ENCODE assay signal across 9 cellular contexts in genomic region chr10:73731588-73732375, GRCh38. TPM values are rescaled to one million over a fixed set of nuclear protein-coding genes. Genes with fewer than 3 reads are reported as not detected.
A peak's percentile ranks its signal among the peaks of the same experiment; 100 is the strongest.
DNase-seq lines count a peak whose midpoint lies in the region; FAIRE-seq and TF ChIP-seq lines count a peak whose summit lies in the region.
"Had no signal": no experiment of that assay in that cellular context is flagged by ENCODE, and none has a peak within 500 bp of the region (broad histone marks: within the 10 kb centered on the region; RNA-seq: fewer than 3 reads in every experiment).

No MANE protein-coding gene starts in this region.

- no peak overlapping the region for H2AK5ac ChIP-seq in H1 (ENCODE audit: low read depth, low read length)

- H3K79me2 ChIP-seq in H1 (ENCODE audit: control insufficient read depth in 1 of 2, insufficient read depth in 2 of 2, low read length in 2 of 2) = peaks cover 0 to 12% of the 10 kb centered on the region in 2 experiments; a peak in 1 of 4 replicates

- WGBS in H1 (ENCODE audit: extremely low coverage in 1 of 2, insufficient coverage in 1 of 2, insufficient read length in 1 of 2, insufficient replicate concordance in 2 of 2, low coverage in 1 of 2, low lambda C conversion rate in 2 of 2, missing lambda C conversion rate in 1 of 2), 2 experiments = 95% methylated on average over 34 of the region's 42 CpGs; no CpG with 5 or more reads in 1 of the 2 experiments

- H2BK5ac ChIP-seq in H1 (ENCODE audit: low read depth, low read length) = peak overlapping the region; percentile 8; the same call in 1 of the 2 replicates

- peak overlapping the region in 1 of 2 experiments; percentile 66; a peak in 1 of 4 replicates for H3K4me2 ChIP-seq in H1 (ENCODE audit: insufficient read depth in 1 of 2, low read depth in 2 of 2, low read length in 2 of 2)
- peak overlapping the region; percentile 96 for H3K4me2 ChIP-seq in skeletal muscle satellite cell (ENCODE audit: low read length)

- no peak overlapping the region for H3K23ac ChIP-seq in H1 (ENCODE audit: insufficient read length)

- H4K8ac ChIP-seq in H1 (ENCODE audit: extremely low read depth, insufficient read depth, low read length) = no peak overlapping the region

- H3K4me3 ChIP-seq in H1 (ENCODE audit: extremely low read depth in 1 of 4, insufficient read depth in 2 of 4, low read depth in 3 of 4, low read length in 4 of 4) (peak overlapping the region in 2 of 4 experiments; percentile 96 to 98; a peak in 3 of 8 replicates), skeletal muscle satellite cell (ENCODE audit: low read length) (peak overlapping the region; percentile 54)

- H3K9me3 ChIP-seq in H1 (ENCODE audit: insufficient read depth in 2 of 2, low read depth in 1 of 2, low read length in 1 of 2) = no peaks in the 10 kb centered on the region
- no peaks in the 10 kb centered on the region for H3K9me3 ChIP-seq in skeletal muscle satellite cell (replicated peaks; ENCODE audit: low read length)

- no peak overlapping the region for H2AFZ ChIP-seq in H1 (ENCODE audit: low read length)

- H3K27ac Mint-ChIP-seq in T-helper 1 cell treated with Interleukin-12 subunit alpha and Interleukin-12 subunit beta and Interleukin-4 antibody, amounts not matched to agents 30 μg/mL and 1 μg/mL, for 36 hours = peak overlapping the region; percentile 59

- H3K4me1 ChIP-seq in H1 (replicated peaks in 1 of 4; ENCODE audit: control insufficient read depth in 3 of 4, insufficient read depth in 4 of 4, low read length in 3 of 4) (no peaks in the 10 kb centered on the region), skeletal muscle satellite cell (ENCODE audit: control insufficient read depth, insufficient read depth, low read length) (peaks cover 8% of the 10 kb centered on the region)

- H3K4me1 Mint-ChIP-seq in T-helper 1 cell treated with Interleukin-12 subunit alpha and Interleukin-12 subunit beta and Interleukin-4 antibody, amounts not matched to agents 30 μg/mL and 1 μg/mL, for 36 hours (ENCODE audit: low read depth) = peaks cover 10% of the 10 kb centered on the region

- POLR2A ChIA-PET in H1 (lab: Charles Lee; ENCODE audit: partially characterized antibody) = interaction anchor here (0.6 to 8.3 kb wide), 5 partner anchors 11 to 188 kb away, joined by 3 to 124 read pairs (median 5); partner anchors contain the start of gene SEC24C

- TF ChIP-seq EP300 in H1 (IDR thresholded peaks at IDR 0.05; ENCODE audit: borderline replicate concordance in 1 of 2, low read depth in 2 of 2, low read length in 2 of 2) = no peak

- TF ChIP-seq CTCF in H1 (IDR thresholded peaks at IDR 0.05; ENCODE audit: control extremely low read depth in 1 of 3, insufficient read depth in 1 of 3, low read depth in 1 of 3, low read length in 3 of 3) = no peak

- H4K5ac ChIP-seq in H1 (ENCODE audit: insufficient read length, low read depth, low read length) = no peak overlapping the region

- H3K9ac ChIP-seq in H1 (replicated peaks in 1 of 4; ENCODE audit: extremely low read depth in 1 of 4, low read depth in 3 of 4, low read length in 3 of 4) (no peak overlapping the region), skeletal muscle satellite cell (ENCODE audit: low read depth, low read length) (peak overlapping the region; percentile 90)

- no peak overlapping the region for H2BK120ac ChIP-seq in H1 (replicated peaks; ENCODE audit: low read depth, low read length)

- CTCF ChIA-PET in H1 (lab: Charles Lee; ENCODE audit: partially characterized antibody) = interaction anchor here (0.7 to 1.6 kb wide), 5 partner anchors 11 to 287 kb away, joined by 3 to 5 read pairs (median 3); a partner anchor contains a TSS

- H4K20me1 ChIP-seq in H1 (replicated peaks in 1 of 2; ENCODE audit: control insufficient read depth in 1 of 2, insufficient read depth in 2 of 2, low read length in 2 of 2) = no peaks in the 10 kb centered on the region

- peak overlapping the region; percentile 65 for H3K4me3 Mint-ChIP-seq in T-helper 1 cell treated with Interleukin-12 subunit alpha and Interleukin-12 subunit beta and Interleukin-4 antibody, amounts not matched to agents 30 μg/mL and 1 μg/mL, for 36 hours

- H3K18ac ChIP-seq in H1 (ENCODE audit: extremely low read depth, low read length) = no peak overlapping the region

- H3K27me3 ChIP-seq in H1 (replicated peaks in 1 of 4; ENCODE audit: control insufficient read depth in 3 of 4, extremely low read depth in 1 of 4, insufficient read depth in 3 of 4, low read length in 3 of 4) (no peaks in the 10 kb centered on the region), skeletal muscle satellite cell (ENCODE audit: control insufficient read depth, insufficient read depth, low read length) (no peaks in the 10 kb centered on the region)

- no peak overlapping the region for H2BK20ac ChIP-seq in H1 (ENCODE audit: low read length)

- H3K27me3 Mint-ChIP-seq in T-helper 1 cell treated with Interleukin-12 subunit alpha and Interleukin-12 subunit beta and Interleukin-4 antibody, amounts not matched to agents 30 μg/mL and 1 μg/mL, for 36 hours (ENCODE audit: low read depth) = no peaks in the 10 kb centered on the region
- H3K27me3 Mint-ChIP-seq: dendritic cell treated with granulocyte-macrophage colony-stimulating factor and Interleukin-4, amounts not matched to agents 40 ng/mL and 50 ng/mL, for 4 days had no signal

- H3K36me3 ChIP-seq in H1 (ENCODE audit: control insufficient read depth in 2 of 4, insufficient read depth in 4 of 4, low read length in 3 of 4) (peaks cover 0 to 17% (median 8%) of the 10 kb centered on the region in 4 experiments; a peak in 5 of 8 replicates), skeletal muscle satellite cell (ENCODE audit: insufficient read depth, low read length) (peaks cover 29% of the 10 kb centered on the region)

- no peak for DNase-seq in T-helper 1 cell
- DNase-seq in H1 (ENCODE audit: low read depth in 1 of 2, low spot score in 2 of 2) = no peak
- DNase-seq in occipital lobe (lab: John Stamatoyannopoulos, UW) = no peak
- DNase-seq in Kasumi-1 (lab: John Stamatoyannopoulos, UW) = no peak
- DNase-seq: 8988T, NCI-H1694 had no signal

- no peak overlapping the region for H2BK12ac ChIP-seq in H1 (ENCODE audit: low read depth, low read length)

- H3K4ac ChIP-seq in H1 (replicated peaks; ENCODE audit: insufficient read length, low read depth, low read length) = no peak overlapping the region

- H3K79me1 ChIP-seq in H1 (ENCODE audit: low read depth, low read length) = peaks cover 4% of the 10 kb centered on the region; the same call in 1 of the 2 replicates

- no peak for TF ChIP-seq RAD21 in H1 (IDR thresholded peaks at IDR 0.05 in 1 of 2, conservative IDR thresholded peaks at IDR 0.05 in 1 of 2; ENCODE audit: low read depth in 2 of 2, low read length in 2 of 2)

- H3K23me2 ChIP-seq in H1 (ENCODE audit: low read depth, low read length) = 0 out of 2 replicates have a peak, but pooled peaks cover 2% of the 10 kb centered on the region

- H2BK15ac ChIP-seq in H1 (ENCODE audit: low read length) = no peak overlapping the region

- peaks cover 11% of the 10 kb centered on the region for H3K36me3 Mint-ChIP-seq in T-helper 1 cell treated with Interleukin-12 subunit alpha and Interleukin-12 subunit beta and Interleukin-4 antibody, amounts not matched to agents 30 μg/mL and 1 μg/mL, for 36 hours (ENCODE audit: low read depth)

- no peaks in the 10 kb centered on the region for H3K9me3 Mint-ChIP-seq in T-helper 1 cell treated with Interleukin-12 subunit alpha and Interleukin-12 subunit beta and Interleukin-4 antibody, amounts not matched to agents 30 μg/mL and 1 μg/mL, for 36 hours
- H3K9me3 Mint-ChIP-seq: dendritic cell treated with granulocyte-macrophage colony-stimulating factor and Interleukin-4, amounts not matched to agents 40 ng/mL and 50 ng/mL, for 4 days had no signal

- no peak for FAIRE-seq in H1 (lab: Jason Lieb, UNC)

- H3K14ac ChIP-seq in H1 (ENCODE audit: insufficient read length) = no peak overlapping the region

- H3K56ac ChIP-seq in H1 (replicated peaks; ENCODE audit: insufficient read length, low read depth, low read length) = no peak overlapping the region

- no peak for TF ChIP-seq POLR2A in H1 (IDR thresholded peaks at IDR 0.05; ENCODE audit: control extremely low read depth in 1 of 2, low read depth in 2 of 2, low read length in 2 of 2)

- no peak overlapping the region for H3K27ac ChIP-seq in H1 (ENCODE audit: low read depth, low read length)

- H4K91ac ChIP-seq in H1 (replicated peaks; ENCODE audit: insufficient read length, low read length) = no peak overlapping the region

RNA-seq across cellular contexts. Expression of gene SEC24C, which starts 12.4 kb away (rescaled TPM):
- total RNA-seq in H1 (2021; fragmentation: NEBNext Ultra II Directional; extraction: Animal tissue kit (Norgen Biotek cat#: 25700)) = 63.2 and 66.8 TPM in 2 replicates
- 67.4 and 70.4 TPM in 2 replicates for polyA plus RNA-seq in H1 (2011; rRNA removed)
- 47.5 TPM for polyA plus RNA-seq in H1 (2011; cell fraction: cytosol; rRNA removed)
- 93.4 TPM for polyA plus RNA-seq in H1 (2011; cell fraction: nucleus; rRNA removed)
- polyA plus RNA-seq in H1 (2012, experiment 1 of 2) = 49.9 to 59.0 TPM (median 52.5 TPM) in 4 replicates
- polyA plus RNA-seq in H1 (2012, experiment 2 of 2) = 47.7 TPM
- polyA plus RNA-seq in H1 (2013, experiment 1 of 2) = 28.8 TPM
- polyA plus RNA-seq in H1 (2013, experiment 2 of 2) = 28.9 TPM
- polyA minus RNA-seq in H1 (2011; rRNA and poly(A)+ RNA removed) = 109 and 123 TPM in 2 replicates
- polyA minus RNA-seq in H1 (2011; cell fraction: cytosol; rRNA and poly(A)+ RNA removed) = 46.1 TPM
- 36.8 TPM for polyA minus RNA-seq in H1 (2011; cell fraction: nucleus; rRNA and poly(A)+ RNA removed)
- 32.4 and 38.4 TPM in 2 replicates for total RNA-seq in skeletal muscle satellite cell (2012; rRNA removed)
- total RNA-seq in occipital lobe = 44.0 TPM

RNA-seq across cellular contexts. Expression of gene AGAP5, which starts 33.9 kb away (rescaled TPM):
- 3.1 and 5.4 TPM in 2 replicates for total RNA-seq in H1 (2021; fragmentation: NEBNext Ultra II Directional; extraction: Animal tissue kit (Norgen Biotek cat#: 25700))
- 5.6 and 6.0 TPM in 2 replicates for polyA plus RNA-seq in H1 (2011; rRNA removed)
- 6.6 TPM for polyA plus RNA-seq in H1 (2011; cell fraction: cytosol; rRNA removed)
- polyA plus RNA-seq in H1 (2011; cell fraction: nucleus; rRNA removed) = 17.7 TPM
- 5.2 to 6.8 TPM (median 6.0 TPM) in 4 replicates for polyA plus RNA-seq in H1 (2012, experiment 1 of 2)
- polyA plus RNA-seq in H1 (2012, experiment 2 of 2) = 0.16 TPM
- polyA plus RNA-seq in H1 (2013, experiment 1 of 2) = 3.0 TPM
- 2.9 TPM for polyA plus RNA-seq in H1 (2013, experiment 2 of 2)
- 3.4 and 3.5 TPM in 2 replicates for polyA minus RNA-seq in H1 (2011; rRNA and poly(A)+ RNA removed)
- 0.44 TPM for polyA minus RNA-seq in H1 (2011; cell fraction: cytosol; rRNA and poly(A)+ RNA removed)
- 6.7 TPM for polyA minus RNA-seq in H1 (2011; cell fraction: nucleus; rRNA and poly(A)+ RNA removed)
- 2.0 and 2.8 TPM in 2 replicates for total RNA-seq in skeletal muscle satellite cell (2012; rRNA removed)
- total RNA-seq in occipital lobe = 6.6 TPM

RNA-seq across cellular contexts. Expression of gene CHCHD1, which starts 50.1 kb away (rescaled TPM):
- total RNA-seq in H1 (2021; fragmentation: NEBNext Ultra II Directional; extraction: Animal tissue kit (Norgen Biotek cat#: 25700)) = 44.9 and 46.4 TPM in 2 replicates
- polyA plus RNA-seq in H1 (2011; rRNA removed) = 52.6 and 58.1 TPM in 2 replicates
- 57.1 TPM for polyA plus RNA-seq in H1 (2011; cell fraction: cytosol; rRNA removed)
- 28.2 TPM for polyA plus RNA-seq in H1 (2011; cell fraction: nucleus; rRNA removed)
- polyA plus RNA-seq in H1 (2012, experiment 1 of 2) = 78.9 to 101 TPM (median 92.5 TPM) in 4 replicates
- 104 TPM for polyA plus RNA-seq in H1 (2012, experiment 2 of 2)
- 151 TPM for polyA plus RNA-seq in H1 (2013, experiment 1 of 2)
- polyA plus RNA-seq in H1 (2013, experiment 2 of 2) = 164 TPM
- 5.0 and 6.8 TPM in 2 replicates for polyA minus RNA-seq in H1 (2011; rRNA and poly(A)+ RNA removed)
- polyA minus RNA-seq in H1 (2011; cell fraction: cytosol; rRNA and poly(A)+ RNA removed) = 9.9 TPM
- 15.8 TPM for polyA minus RNA-seq in H1 (2011; cell fraction: nucleus; rRNA and poly(A)+ RNA removed)
- total RNA-seq in skeletal muscle satellite cell (2012; rRNA removed) = 14.2 and 17.0 TPM in 2 replicates
- 14.5 TPM for total RNA-seq in occipital lobe

RNA-seq across cellular contexts. Expression of gene ZSWIM8, which starts 53.6 kb away (rescaled TPM):
- total RNA-seq in H1 (2021; fragmentation: NEBNext Ultra II Directional; extraction: Animal tissue kit (Norgen Biotek cat#: 25700)) = 44.7 and 49.8 TPM in 2 replicates
- 99.7 and 113 TPM in 2 replicates for polyA plus RNA-seq in H1 (2011; rRNA removed)
- 63.2 TPM for polyA plus RNA-seq in H1 (2011; cell fraction: cytosol; rRNA removed)
- polyA plus RNA-seq in H1 (2011; cell fraction: nucleus; rRNA removed) = 423 TPM
- 32.9 to 71.7 TPM (median 60.3 TPM) in 4 replicates for polyA plus RNA-seq in H1 (2012, experiment 1 of 2)
- 50.8 TPM for polyA plus RNA-seq in H1 (2012, experiment 2 of 2)
- polyA plus RNA-seq in H1 (2013, experiment 1 of 2) = 45.3 TPM
- polyA plus RNA-seq in H1 (2013, experiment 2 of 2) = 34.3 TPM
- polyA minus RNA-seq in H1 (2011; rRNA and poly(A)+ RNA removed) = 58.0 and 68.5 TPM in 2 replicates
- 42.7 TPM for polyA minus RNA-seq in H1 (2011; cell fraction: cytosol; rRNA and poly(A)+ RNA removed)
- polyA minus RNA-seq in H1 (2011; cell fraction: nucleus; rRNA and poly(A)+ RNA removed) = 56.0 TPM
- total RNA-seq in skeletal muscle satellite cell (2012; rRNA removed) = 41.9 and 53.5 TPM in 2 replicates
- 30.7 TPM for total RNA-seq in occipital lobe
